In genomic region chr4:86744570-86744969, GRCh38 we compare ENCODE assay signal across 17 cellular contexts.
A peak's percentile ranks its signal among the peaks of the same experiment; 100 is the strongest.
DNase-seq lines count a peak whose midpoint lies in the region; ATAC-seq and TF ChIP-seq lines count a peak whose summit lies in the region.
"Had no signal": no experiment of that assay in that cellular context is flagged by ENCODE, and none has a peak within 500 bp of the region (broad histone marks: within the 10 kb centered on the region; RNA-seq: fewer than 3 reads in every experiment).

No MANE protein-coding gene starts in this region.

- no peak for TF ChIP-seq CTCF in retinal pigment epithelial cell (conservative IDR thresholded peaks at IDR 0.05; ENCODE audit: low read depth, low read length)

- DNase-seq in DMS53 (lab: John Stamatoyannopoulos, UW) (peak; percentile 69), NCI-H510A treated with DMSO at 0.1 percent for 48 hours (lab: John Stamatoyannopoulos, UW) (peak; percentile 62), retinal pigment epithelial cell (ENCODE audit: low read depth) (peak; percentile 16), SIG-M5 (lab: John Stamatoyannopoulos, UW) (no peak), MG63 (no peak)
- DNase-seq in activated CD4-positive, alpha-beta T cell treated with anti-CD3 and anti-CD28 coated beads for 1 hour = no peak
- DNase-seq: ACHN; BE2C; C1 segment of cervical spinal cord; CD4-positive, CD25-positive, alpha-beta regulatory T cell; CD8-positive, alpha-beta memory T cell; COR-L47; DMS79 treated with DMSO at 0.1 percent for 48 hours; HCEC 1CT had no signal

- no peaks in the 10 kb centered on the region for H3K36me3 ChIP-seq in MG63

- H3K4me3 ChIP-seq in retinal pigment epithelial cell (ENCODE audit: low read length) = no peak overlapping the region
- H3K4me3 ChIP-seq in MG63 = no peak overlapping the region
- H3K4me3 ChIP-seq: GM12878, GM23338 had no signal

- H3K9me3 ChIP-seq in MG63 = no peaks in the 10 kb centered on the region
- H3K9me3 ChIP-seq: BE2C had no signal

- no peaks in the 10 kb centered on the region for H3K27me3 ChIP-seq in MG63
- H3K27me3 ChIP-seq: BE2C had no signal

- ATAC-seq in esophagus mucosa = peak; percentile 55
- ATAC-seq: GM12878, GM23338 had no signal

Comparison
In these comparisons a context has a peak if more than half of its experiments do, and no peak if none do; other contexts are left out.
1. DNase-seq: peak in DMS53 (single experiment), NCI-H510A treated with DMSO at 0.1 percent for 48 hours (single experiment) and retinal pigment epithelial cell (single experiment); none in activated CD4-positive, alpha-beta T cell treated with anti-CD3 and anti-CD28 coated beads for 1 hour (single experiment), SIG-M5 (single experiment) and MG63 (single experiment).